In the genomic region with DNA sequence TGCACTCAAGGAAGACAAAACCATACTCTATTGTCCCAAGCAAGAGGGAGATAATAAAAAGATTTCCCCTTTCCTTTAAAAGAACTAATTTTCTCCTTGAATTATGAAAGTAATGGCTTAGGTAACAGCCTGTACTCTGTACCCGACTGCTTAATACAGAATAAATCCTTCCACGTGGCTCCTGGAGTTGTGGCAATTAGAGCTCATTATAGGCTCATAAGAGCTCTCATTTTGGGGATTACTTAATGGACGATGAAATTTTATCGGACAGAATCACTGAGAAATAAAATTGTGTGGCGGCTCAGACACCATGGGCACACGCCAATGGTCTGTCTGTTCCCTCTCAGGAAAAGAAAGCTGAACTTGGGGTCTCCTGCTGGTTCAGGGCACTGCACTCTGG, we compare ENCODE assay signal across 26 cellular contexts.
"Had no signal": no experiment of that assay in that cellular context is flagged by ENCODE, and none has a peak within 500 bp of the region (broad histone marks: within the 10 kb centered on the region; RNA-seq: fewer than 3 reads in every experiment).

No MANE protein-coding gene starts in this region.

- DNase-seq: activated B cell treated with CpG ODN at 0.5 μM for 24 hours; activated CD4-positive, alpha-beta T cell treated with anti-CD3 and anti-CD28 coated beads for 48 hours; activated CD4-positive, alpha-beta T cell treated with anti-CD3 and anti-CD28 coated beads, Interleukin-2, amount 50 U/mL, for 1 hour; activated CD4-positive, alpha-beta T cell treated with anti-CD3 and anti-CD28 coated beads, Interleukin-2, amount 50 U/mL, for 48 hours; activated CD8-positive, alpha-beta memory T cell treated with anti-CD3 and anti-CD28 coated beads for 24 hours; activated CD8-positive, alpha-beta T cell treated with anti-CD3 and anti-CD28 coated beads for 36 hours; activated effector memory CD4-positive, alpha-beta T cell treated with anti-CD3 and anti-CD28 coated beads, Interleukin-2, amount 50 U/mL, for 16 hours; activated naive CD4-positive, alpha-beta T cell treated with anti-CD3 and anti-CD28 coated beads for 36 hours; activated naive CD8-positive, alpha-beta T cell treated with anti-CD3 and anti-CD28 coated beads for 36 hours; activated naive CD8-positive, alpha-beta T cell treated with anti-CD3 and anti-CD28 coated beads, Interleukin-2, amount 50 U/mL, for 24 hours; activated T-cell treated with anti-CD3 and anti-CD28 coated beads, Interleukin-2, amount 50 U/mL, for 4 hours; adrenal gland; amygdala; aorta; body of pancreas; central memory CD4-positive, alpha-beta T cell; cerebellar nuclear complex; colonic mucosa; effector CD8-positive, alpha-beta T cell; esophagus squamous epithelium; foreskin melanocyte; heart right ventricle; T1000; WERI-Rb-1 had no signal

- ATAC-seq: activated CD4-positive, CD25-positive, alpha-beta regulatory T cell treated with anti-CD3 and anti-CD28 coated beads, Interleukin-2, amount 50 U/mL, for 24 hours; activated CD8-positive, alpha-beta T cell treated with anti-CD3 and anti-CD28 coated beads for 36 hours; activated naive CD8-positive, alpha-beta T cell treated with anti-CD3 and anti-CD28 coated beads, Interleukin-2, amount 50 U/mL, for 24 hours; activated T-cell treated with anti-CD3 and anti-CD28 coated beads, Interleukin-2, amount 50 U/mL, for 4 hours; body of pancreas; gastroesophageal sphincter; heart right ventricle had no signal
